18 cellular contexts compared by ENCODE assay signal in genomic region chr9:18327106-18327505, GRCh38.
"Had no signal": no experiment of that assay in that cellular context is flagged by ENCODE, and none has a peak within 500 bp of the region (broad histone marks: within the 10 kb centered on the region; RNA-seq: fewer than 3 reads in every experiment).

No MANE protein-coding gene starts in this region.

- H3K9me3 ChIP-seq: neutrophil, ovary, psoas muscle, tibial artery had no signal

- H3K4me1 ChIP-seq: foreskin keratinocyte, psoas muscle, right atrium auricular region had no signal

- H3K27ac Mint-ChIP-seq: activated naive CD4-positive, alpha-beta T cell treated with anti-CD3 and anti-CD28 coated beads, Interleukin-2, amount 50 U/mL, for 24 hours; immature natural killer cell; memory B cell; stimulated activated naive CD8-positive, alpha-beta T cell treated with anti-CD3 and anti-CD28 coated beads, Interleukin-15, Interleukin-2, amounts not matched to agents 100 ng/mL and 50 ng/mL, for 24 hours; WTC11 had no signal

- H3K36me3 Mint-ChIP-seq: activated naive CD4-positive, alpha-beta T cell treated with anti-CD3 and anti-CD28 coated beads, Interleukin-2, amount 50 U/mL, for 24 hours; immature natural killer cell; memory B cell had no signal

- H3K4me3 ChIP-seq: cardiac muscle cell, ovary, psoas muscle, right atrium auricular region, tibial artery had no signal

- H3K36me3 ChIP-seq: cardiac muscle cell, neutrophil, ovary, right atrium auricular region, tibial artery had no signal

- H3K27ac ChIP-seq: cardiac muscle cell, epithelial cell of prostate, foreskin keratinocyte, neutrophil, ovary, psoas muscle, right atrium auricular region, tibial artery had no signal

- H3K9me3 Mint-ChIP-seq: activated naive CD4-positive, alpha-beta T cell treated with anti-CD3 and anti-CD28 coated beads, Interleukin-2, amount 50 U/mL, for 24 hours; stimulated activated naive CD8-positive, alpha-beta T cell treated with anti-CD3 and anti-CD28 coated beads, Interleukin-15, Interleukin-2, amounts not matched to agents 100 ng/mL and 50 ng/mL, for 24 hours had no signal

- H3K27me3 Mint-ChIP-seq: memory B cell had no signal

- H3K4me1 Mint-ChIP-seq: activated naive CD4-positive, alpha-beta T cell treated with anti-CD3 and anti-CD28 coated beads, Interleukin-2, amount 50 U/mL, for 24 hours; immature natural killer cell; memory B cell had no signal

- DNase-seq: activated gamma-delta T cell treated with Interleukin-2 at 50 U/mL for 16 hours; activated T-cell treated with anti-CD3 and anti-CD28 coated beads, Interleukin-2, amount 50 U/mL, for 1 hour; foreskin keratinocyte; immature natural killer cell; ovary; psoas muscle; stimulated activated CD4-positive, alpha-beta T cell treated with anti-CD3 and anti-CD28 coated beads, Interleukin-12 subunit alpha, Interleukin-12 subunit beta, amount 100 ng/mL, for 4 hours; T1000; tibial artery had no signal

- H3K4me3 Mint-ChIP-seq: activated naive CD4-positive, alpha-beta T cell treated with anti-CD3 and anti-CD28 coated beads, Interleukin-2, amount 50 U/mL, for 24 hours; immature natural killer cell; memory B cell; nephron; stimulated activated naive CD8-positive, alpha-beta T cell treated with anti-CD3 and anti-CD28 coated beads, Interleukin-15, Interleukin-2, amounts not matched to agents 100 ng/mL and 50 ng/mL, for 24 hours; WTC11 had no signal

- H3K27me3 ChIP-seq: cardiac muscle cell, foreskin keratinocyte, neutrophil, ovary, right atrium auricular region, tibial artery had no signal

- ATAC-seq: foreskin keratinocyte, psoas muscle, WTC11 had no signal
